ENCODE assay signal across 1 cellular context in the genomic region with DNA sequence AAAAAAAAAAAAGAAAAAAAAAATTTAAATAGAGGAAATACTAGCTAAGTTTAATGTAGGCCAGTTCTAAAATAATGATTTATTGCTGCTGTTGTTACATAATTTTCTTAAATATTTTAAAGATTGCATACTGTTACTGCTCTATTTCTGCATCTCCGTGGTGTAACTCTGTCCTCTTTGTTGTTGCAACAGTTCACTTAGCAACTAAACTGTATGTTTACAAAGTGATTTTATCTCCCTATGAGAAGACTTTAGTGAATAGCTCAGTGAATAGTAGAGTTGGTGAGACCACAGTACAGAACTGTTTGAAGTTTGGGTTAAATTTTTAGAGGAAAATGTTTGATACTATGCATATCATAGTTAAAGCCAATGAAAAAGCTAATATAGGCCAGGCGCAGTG.
TF ChIP-seq lines count a peak whose summit lies in the region.

No MANE protein-coding gene starts in this region.

TF ChIP-seq in HepG2, 621 proteins besides CTCF, POLR2A, EP300 and RAD21:
- TF ChIP-seq ZNF12 (CRISPR knock-in tag; IDR thresholded peaks at IDR 0.05) (0 out of 2 replicates have a peak, but pooled peaks have one; percentile 16), MEF2D (CRISPR knock-in tag; IDR thresholded peaks at IDR 0.05) (no peak), ZNF816 (CRISPR knock-in tag; IDR thresholded peaks at IDR 0.05; ENCODE audit: borderline replicate concordance) (no peak), ZNF354B (CRISPR knock-in tag; IDR thresholded peaks at IDR 0.05) (no peak), SMAD3 (CRISPR knock-in tag; IDR thresholded peaks at IDR 0.05) (no peak), RFX1 (IDR thresholded peaks at IDR 0.05) (0 out of 2 replicates have a peak, but pooled peaks have one; percentile 19)
- TF ChIP-seq, protein P1, sequence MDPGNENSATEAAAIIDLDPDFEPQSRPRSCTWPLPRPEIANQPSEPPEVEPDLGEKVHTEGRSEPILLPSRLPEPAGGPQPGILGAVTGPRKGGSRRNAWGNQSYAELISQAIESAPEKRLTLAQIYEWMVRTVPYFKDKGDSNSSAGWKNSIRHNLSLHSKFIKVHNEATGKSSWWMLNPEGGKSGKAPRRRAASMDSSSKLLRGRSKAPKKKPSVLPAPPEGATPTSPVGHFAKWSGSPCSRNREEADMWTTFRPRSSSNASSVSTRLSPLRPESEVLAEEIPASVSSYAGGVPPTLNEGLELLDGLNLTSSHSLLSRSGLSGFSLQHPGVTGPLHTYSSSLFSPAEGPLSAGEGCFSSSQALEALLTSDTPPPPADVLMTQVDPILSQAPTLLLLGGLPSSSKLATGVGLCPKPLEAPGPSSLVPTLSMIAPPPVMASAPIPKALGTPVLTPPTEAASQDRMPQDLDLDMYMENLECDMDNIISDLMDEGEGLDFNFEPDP (CRISPR knock-in tag; conservative IDR thresholded peaks at IDR 0.05), result no peak
